ENCODE assay signal across 17 cellular contexts in the genomic region with DNA sequence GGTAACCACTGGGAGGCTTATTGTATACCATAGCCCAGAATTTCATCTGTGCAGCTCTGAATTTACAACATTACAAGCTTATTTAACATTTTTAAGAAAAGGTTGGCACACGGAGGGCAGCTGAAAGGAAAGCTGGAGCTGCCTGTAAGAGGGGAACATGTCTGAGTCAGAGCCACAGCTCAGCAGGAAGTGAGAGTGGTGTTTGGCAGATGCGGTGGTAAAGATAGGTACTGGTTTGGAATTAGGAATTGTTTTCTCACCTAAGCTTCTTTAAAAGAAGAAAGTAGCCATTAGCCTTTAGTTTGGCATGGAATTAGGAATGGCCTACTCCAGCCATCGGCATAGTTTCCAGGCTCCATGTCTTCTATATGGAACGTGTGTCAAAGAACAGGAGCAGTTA.
"Had no signal": no experiment of that assay in that cellular context is flagged by ENCODE, and none has a peak within 500 bp of the region (broad histone marks: within the 10 kb centered on the region; RNA-seq: fewer than 3 reads in every experiment).

No MANE protein-coding gene starts in this region.

- H3K4me3 ChIP-seq: gastroesophageal sphincter, lung, psoas muscle, sigmoid colon had no signal

- H3K36me3 Mint-ChIP-seq: activated CD8-positive, alpha-beta memory T cell treated with anti-CD3 and anti-CD28 coated beads, Interleukin-2, amount 10 ng/mL, durations not matched to agents 7 days and 5 days; activated naive CD8-positive, alpha-beta T cell; natural killer cell treated with Interleukin-12 subunit alpha and Interleukin-12 subunit beta and Interleukin-15 and Interleukin-18, amount 100 ng/mL, for 72 hours had no signal

- H3K27me3 ChIP-seq: gastroesophageal sphincter, sigmoid colon had no signal

- H3K4me3 Mint-ChIP-seq: activated CD8-positive, alpha-beta memory T cell treated with anti-CD3 and anti-CD28 coated beads, Interleukin-2, amount 10 ng/mL, durations not matched to agents 7 days and 5 days; activated naive CD8-positive, alpha-beta T cell; activated T-cell treated with anti-CD3 and anti-CD28 coated beads, Interleukin-2, amount 50 U/mL, for 24 hours; natural killer cell treated with Interleukin-12 subunit alpha and Interleukin-12 subunit beta and Interleukin-15 and Interleukin-18, amount 100 ng/mL, for 72 hours; T-helper 1 cell treated with Interleukin-12 subunit alpha and Interleukin-12 subunit beta and Interleukin-4 antibody, amounts not matched to agents 30 μg/mL and 1 μg/mL, for 36 hours had no signal

- ATAC-seq: activated CD8-positive, alpha-beta memory T cell treated with anti-CD3 and anti-CD28 coated beads, Interleukin-2, amount 10 ng/mL, durations not matched to agents 7 days and 5 days; gastroesophageal sphincter; natural killer cell treated with Interleukin-12 subunit alpha and Interleukin-12 subunit beta and Interleukin-15 and Interleukin-18, amount 100 ng/mL, for 72 hours; psoas muscle had no signal

- H3K4me1 ChIP-seq: gastroesophageal sphincter had no signal

- H3K9me3 ChIP-seq: gastroesophageal sphincter, psoas muscle, sigmoid colon had no signal

- H3K27ac ChIP-seq: gastroesophageal sphincter, psoas muscle, sigmoid colon had no signal

- H3K4me1 Mint-ChIP-seq: activated CD8-positive, alpha-beta memory T cell treated with anti-CD3 and anti-CD28 coated beads, Interleukin-2, amount 10 ng/mL, durations not matched to agents 7 days and 5 days had no signal

- H3K27ac Mint-ChIP-seq: activated CD8-positive, alpha-beta memory T cell treated with anti-CD3 and anti-CD28 coated beads, Interleukin-2, amount 10 ng/mL, durations not matched to agents 7 days and 5 days; activated naive CD8-positive, alpha-beta T cell; activated T-cell treated with anti-CD3 and anti-CD28 coated beads, Interleukin-2, amount 50 U/mL, for 24 hours; natural killer cell treated with Interleukin-12 subunit alpha and Interleukin-12 subunit beta and Interleukin-15 and Interleukin-18, amount 100 ng/mL, for 72 hours; T-helper 1 cell treated with Interleukin-12 subunit alpha and Interleukin-12 subunit beta and Interleukin-4 antibody, amounts not matched to agents 30 μg/mL and 1 μg/mL, for 36 hours had no signal

- DNase-seq: activated CD4-positive, alpha-beta T cell treated with anti-CD3 and anti-CD28 coated beads for 1 hour; activated CD4-positive, alpha-beta T cell treated with anti-CD3 and anti-CD28 coated beads, Interleukin-2, amount 50 U/mL, for 48 hours; activated CD8-positive, alpha-beta memory T cell treated with anti-CD3 and anti-CD28 coated beads, Interleukin-2, amount 10 ng/mL, durations not matched to agents 7 days and 5 days; activated effector memory CD4-positive, alpha-beta T cell treated with Interleukin-2 at 50 U/mL for 16 hours; activated T-cell treated with anti-CD3 and anti-CD28 coated beads, Interleukin-2, amount 50 U/mL, for 24 hours; amygdala; kidney glomerular epithelial cell; psoas muscle; sigmoid colon; stimulated activated CD4-positive, alpha-beta T cell treated with anti-CD3 and anti-CD28 coated beads, Interleukin-2, amount 100 ng/mL, for 24 hours; stimulated activated naive CD4-positive, alpha-beta T cell; trophoblast cell had no signal

- H3K9me3 Mint-ChIP-seq: activated T-cell treated with anti-CD3 and anti-CD28 coated beads, Interleukin-2, amount 50 U/mL, for 24 hours; natural killer cell treated with Interleukin-12 subunit alpha and Interleukin-12 subunit beta and Interleukin-15 and Interleukin-18, amount 100 ng/mL, for 72 hours; T-helper 1 cell treated with Interleukin-12 subunit alpha and Interleukin-12 subunit beta and Interleukin-4 antibody, amounts not matched to agents 30 μg/mL and 1 μg/mL, for 36 hours had no signal
